ENCODE assay signal across 8 cellular contexts in the genomic region with DNA sequence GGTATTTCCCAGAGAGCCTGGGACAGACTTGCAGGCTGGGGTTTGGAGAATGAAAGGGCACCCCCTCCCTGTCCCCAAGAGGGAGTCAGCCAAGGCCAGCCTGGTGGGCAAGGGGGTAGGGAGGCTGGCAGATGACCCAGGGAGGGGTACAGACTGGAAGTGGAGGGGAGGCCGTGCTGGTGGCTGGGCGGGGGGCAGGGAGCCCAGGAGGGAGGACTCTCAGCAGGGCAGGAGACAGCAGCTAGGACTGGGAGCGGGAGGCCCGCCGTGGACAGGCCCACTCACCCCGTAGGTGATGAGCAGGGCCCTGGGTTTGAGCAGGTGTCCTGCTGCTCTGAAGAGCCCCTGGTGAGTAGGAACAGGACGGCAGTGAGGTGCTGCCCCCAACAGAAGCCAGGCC. TPM values are rescaled to one million over a fixed set of nuclear protein-coding genes. Genes with fewer than 3 reads are reported as not detected.
DNase-seq lines count a peak whose midpoint lies in the region; ATAC-seq and TF ChIP-seq lines count a peak whose summit lies in the region.

No MANE protein-coding gene starts in this region.

- no peaks in the 10 kb centered on the region for H3K27me3 ChIP-seq in SJSA1 (replicated peaks)
- H3K27me3 ChIP-seq in esophagus squamous epithelium: no peaks in the 10 kb centered on the region

- intact Hi-C loops in esophagus squamous epithelium (cut with DNase I): no loop called here

- H3K4me3 ChIP-seq in SJSA1: peak overlapping the region; percentile 65; the same call in 1 of the 2 replicates
- peak overlapping the region in 3 of 4 donors; percentile 72 to 93 (median 75) for H3K4me3 ChIP-seq in esophagus squamous epithelium
- peak overlapping the region in 5 of 7 experiments; percentile 62 to 90 (median 73) for H3K4me3 ChIP-seq in skin epidermis

- H3K27ac Mint-ChIP-seq in T-helper 2 cell treated with Interferon-gamma antibody and Interleukin-4, amounts not matched to agents 5 μg/mL and 100 μg/mL, for 36 hours: peak overlapping the region; percentile 67

- peaks cover 2% of the 10 kb centered on the region for H3K36me3 Mint-ChIP-seq in T-helper 2 cell treated with Interferon-gamma antibody and Interleukin-4, amounts not matched to agents 5 μg/mL and 100 μg/mL, for 36 hours (ENCODE audit: low read depth)

- H3K9me3 ChIP-seq in SJSA1 (replicated peaks) (no peaks in the 10 kb centered on the region), esophagus squamous epithelium (no peaks in the 10 kb centered on the region)

- H3K27ac ChIP-seq in SJSA1: no peak overlapping the region
- no peak overlapping the region for H3K27ac ChIP-seq in esophagus squamous epithelium
- peak overlapping the region in 3 of 21 experiments; percentile 86 to 94 (median 92) for H3K27ac ChIP-seq in skin epidermis

- H3K36me3 ChIP-seq in SJSA1 (peaks cover 13% of the 10 kb centered on the region), esophagus squamous epithelium (peaks cover 0 to 29% (median 9%) of the 10 kb centered on the region in 3 donors)

- H3K9me3 Mint-ChIP-seq in T-helper 2 cell treated with Interferon-gamma antibody and Interleukin-4, amounts not matched to agents 5 μg/mL and 100 μg/mL, for 36 hours: no peaks in the 10 kb centered on the region

- H3K4me1 ChIP-seq in SJSA1 (replicated peaks) (peaks cover 26% of the 10 kb centered on the region), esophagus squamous epithelium (peaks cover 30 to 46% (median 31%) of the 10 kb centered on the region in 3 donors)

- TF ChIP-seq POLR2A in esophagus squamous epithelium (IDR thresholded peaks at IDR 0.05): no peak

- no peak for TF ChIP-seq CTCF in esophagus squamous epithelium (IDR thresholded peaks at IDR 0.05)

- H3K4me1 Mint-ChIP-seq in T-helper 2 cell treated with Interferon-gamma antibody and Interleukin-4, amounts not matched to agents 5 μg/mL and 100 μg/mL, for 36 hours (ENCODE audit: low read depth): peaks cover 8% of the 10 kb centered on the region

- peak overlapping the region; percentile 78 for H3K4me3 Mint-ChIP-seq in T-helper 2 cell treated with Interferon-gamma antibody and Interleukin-4, amounts not matched to agents 5 μg/mL and 100 μg/mL, for 36 hours

- DNase-seq in T-helper 2 cell treated with Interferon-gamma antibody and Interleukin-4, amounts not matched to agents 5 μg/mL and 100 μg/mL, for 36 hours (ENCODE audit: low spot score): no peak
- DNase-seq in T-helper 2 cell (no peak), SJSA1 (ENCODE audit: low read depth in 1 of 2, low spot score in 2 of 2) (no peak), esophagus squamous epithelium (lab: John Stamatoyannopoulos, UW) (no peak), NCI-H128 (lab: John Stamatoyannopoulos, UW; ENCODE audit: unreplicated experiment) (no peak)
- no peak for DNase-seq in activated effector memory CD4-positive, alpha-beta T cell treated with anti-CD3 and anti-CD28 coated beads, Interleukin-2, amount 50 U/mL, for 16 hours

- ATAC-seq in HG02870 (IDR thresholded peaks at IDR 0.05; ENCODE audit: unreplicated experiment): no peak

- no peaks in the 10 kb centered on the region for H3K27me3 Mint-ChIP-seq in T-helper 2 cell treated with Interferon-gamma antibody and Interleukin-4, amounts not matched to agents 5 μg/mL and 100 μg/mL, for 36 hours (ENCODE audit: low read depth)

- WGBS in esophagus squamous epithelium, 2 donors: 80 to 83% methylated on average over 4 of the region's 7 CpGs

RNA-seq across cellular contexts. Expression of a gene that starts 1.1 kb away (rescaled TPM):
- total RNA-seq in SJSA1 (2014; rRNA removed; shearing (Covaris generic)): 73.1 and 86.6 TPM in 2 replicates
- 100 to 1,000 TPM in 1 of 4 donors, 10 to 100 TPM in 3; 69.6 to 105 (median 79.9) TPM for total RNA-seq in esophagus squamous epithelium

RNA-seq across cellular contexts. Expression of a gene that starts 4.2 kb away (rescaled TPM):
- 0.39 and 0.41 TPM in 2 replicates for total RNA-seq in SJSA1 (2014; rRNA removed; shearing (Covaris generic))
- 1 to 10 TPM in 1 of 4 donors, under 1 TPM in 3; under 0.01 to 1.8 (median 0.29) TPM for total RNA-seq in esophagus squamous epithelium

RNA-seq across cellular contexts. Expression of a gene that starts 6.6 kb away (rescaled TPM):
- 3.0 TPM in 1 of 2 replicates, not detected in the other for total RNA-seq in SJSA1 (2014; rRNA removed; shearing (Covaris generic))
- 10 to 100 TPM; 17.3 to 35.6 (median 28.1) TPM for total RNA-seq in esophagus squamous epithelium

RNA-seq across cellular contexts. Expression of a gene that starts 14.2 kb away (rescaled TPM):
- 12.1 and 31.9 TPM in 2 replicates for total RNA-seq in SJSA1 (2014; rRNA removed; shearing (Covaris generic))
- 10 to 100 TPM in 3 of 4 donors, 1 to 10 TPM in 1; 7.2 to 26.5 (median 15.8) TPM for total RNA-seq in esophagus squamous epithelium

RNA-seq across cellular contexts. Expression of a gene that starts 32.9 kb away (rescaled TPM):
- total RNA-seq in SJSA1 (2014; rRNA removed; shearing (Covaris generic)): 51.2 and 64.3 TPM in 2 replicates
- total RNA-seq in esophagus squamous epithelium: 10 to 100 TPM; 28.4 to 70.2 (median 48.9) TPM
